8 cellular contexts compared by ENCODE assay signal in genomic region chr10:1420663-1421362, GRCh38.
A peak's percentile ranks its signal among the peaks of the same experiment; 100 is the strongest.
DNase-seq lines count a peak whose midpoint lies in the region; ATAC-seq and TF ChIP-seq lines count a peak whose summit lies in the region.

No MANE protein-coding gene starts in this region.

- H3K27me3 Mint-ChIP-seq in osteocyte (ENCODE audit: unreplicated experiment): peaks cover 17% of the 10 kb centered on the region

- H3K4me3 ChIP-seq in HUES6 (ENCODE audit: low read depth, low read length): peak overlapping the region; percentile 69
- H3K4me3 ChIP-seq in aorta (ENCODE audit: low read length in 2 of 2): no peak overlapping the region

- 5% methylated on average over 25 of the region's 25 CpGs for WGBS in aorta, 2 donors

- H3K36me3 ChIP-seq in HUES6 (ENCODE audit: control insufficient read depth, insufficient read depth, low read length): no peaks in the 10 kb centered on the region
- H3K36me3 ChIP-seq in aorta (ENCODE audit: control insufficient read depth in 1 of 2, insufficient read depth in 2 of 2, low read length in 1 of 2): no peaks in the 10 kb centered on the region

- ATAC-seq in GM21529 (IDR thresholded peaks at IDR 0.05; ENCODE audit: unreplicated experiment) (peak; percentile 95), foreskin keratinocyte (peak; percentile 92), aorta (ENCODE audit: low FRiP score) (no peak)

- TF ChIP-seq CTCF in foreskin keratinocyte (conservative IDR thresholded peaks at IDR 0.05) (peak; percentile 69), osteocyte (IDR thresholded peaks at IDR 0.05) (peak; percentile 95)

- H3K4me3 Mint-ChIP-seq in osteocyte (ENCODE audit: unreplicated experiment): peak overlapping the region; percentile 77

- intact Hi-C loops in aorta (cut with DNase I): no loop called here

- H3K27me3 ChIP-seq in HUES6 (ENCODE audit: control insufficient read depth, insufficient read depth, low read length): peaks cover 14% of the 10 kb centered on the region
- no peaks in the 10 kb centered on the region for H3K27me3 ChIP-seq in foreskin keratinocyte
- no peaks in the 10 kb centered on the region for H3K27me3 ChIP-seq in aorta (ENCODE audit: control insufficient read depth in 1 of 2, insufficient read depth in 2 of 2, low read length in 1 of 2)

- no peaks in the 10 kb centered on the region for H3K36me3 Mint-ChIP-seq in osteocyte (ENCODE audit: unreplicated experiment)

- no peaks in the 10 kb centered on the region for H3K4me1 ChIP-seq in HUES6 (ENCODE audit: control insufficient read depth, insufficient read depth, low read length)
- H3K4me1 ChIP-seq in foreskin keratinocyte: no peaks in the 10 kb centered on the region
- H3K4me1 ChIP-seq in aorta (ENCODE audit: control insufficient read depth in 1 of 2, insufficient read depth in 2 of 2, low read length in 2 of 2): no peaks in the 10 kb centered on the region

- peak overlapping the region; percentile 33 for H3K27ac Mint-ChIP-seq in osteocyte (ENCODE audit: unreplicated experiment)

- DNase-seq in Daoy (ENCODE audit: low read depth): peak; percentile 85
- DNase-seq in NOMO-1 treated with DMSO at 0.1 percent for 48 hours (lab: John Stamatoyannopoulos, UW; ENCODE audit: unreplicated experiment): peak; percentile 61
- peak; percentile 40 for DNase-seq in activated T-cell treated with anti-CD3 and anti-CD28 coated beads for 4 hours
- peak; percentile 14 to 18 for DNase-seq in foreskin keratinocyte
- peak; percentile 92 for DNase-seq in osteocyte (ENCODE audit: extremely low spot score, unreplicated experiment)
- no peak for DNase-seq in aorta

- H3K9me3 Mint-ChIP-seq in osteocyte (ENCODE audit: unreplicated experiment): no peaks in the 10 kb centered on the region

- no peak overlapping the region for H3K27ac ChIP-seq in HUES6 (ENCODE audit: low read depth, low read length)
- H3K27ac ChIP-seq in foreskin keratinocyte: no peak overlapping the region
- H3K27ac ChIP-seq in aorta (ENCODE audit: low read depth in 1 of 2, low read length in 2 of 2): no peak overlapping the region

- H3K9me3 ChIP-seq in HUES6 (ENCODE audit: control insufficient read depth, insufficient read depth, low read depth, low read length): no peaks in the 10 kb centered on the region
- no peaks in the 10 kb centered on the region for H3K9me3 ChIP-seq in aorta (ENCODE audit: control insufficient read depth, low read length)

- H3K4me1 Mint-ChIP-seq in osteocyte (ENCODE audit: unreplicated experiment): peaks cover 14% of the 10 kb centered on the region

- no peak overlapping the region for H3K9ac ChIP-seq in HUES6 (ENCODE audit: low read length)

Comparison
In these comparisons a context has a peak if more than half of its experiments do, and no peak if none do; other contexts are left out.
1. DNase-seq: peak in Daoy (single experiment), NOMO-1 treated with DMSO at 0.1 percent for 48 hours (single experiment), activated T-cell treated with anti-CD3 and anti-CD28 coated beads for 4 hours (single experiment), foreskin keratinocyte (2 of 2) and osteocyte (single experiment); none in aorta (0 of 2).